Comparison of ENCODE assay signal across 2 cellular contexts in the genomic region with DNA sequence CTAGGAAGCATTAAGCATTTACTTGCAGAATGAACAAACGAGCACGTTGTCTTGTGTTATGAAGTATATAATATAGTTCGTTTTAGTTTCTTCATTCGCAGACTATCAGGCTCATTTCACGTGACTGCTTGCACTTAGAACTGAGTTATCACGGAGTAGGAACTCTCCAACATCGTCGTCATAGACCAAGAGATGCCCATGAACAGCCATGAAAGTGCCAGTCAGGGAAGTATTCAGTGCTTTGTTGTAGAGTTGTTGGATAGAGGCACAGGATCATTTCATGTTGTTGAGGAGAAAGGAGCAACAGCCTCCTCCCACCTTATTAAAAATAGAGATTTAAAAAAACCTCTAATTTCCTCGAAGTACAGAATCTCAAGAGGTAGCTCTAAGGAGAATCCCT.
TF ChIP-seq lines count a peak whose summit lies in the region.

No MANE protein-coding gene starts in this region.

TF ChIP-seq in SK-N-SH, 30 proteins besides CTCF, POLR2A, EP300 and RAD21 (continued from another document):
- TF ChIP-seq EZH2phosphoT487 (IDR thresholded peaks at IDR 0.05; ENCODE audit: borderline replicate concordance, low read depth) (no peak), TEAD4 (IDR thresholded peaks at IDR 0.05; ENCODE audit: borderline replicate concordance, insufficient read depth) (no peak), NFIC (IDR thresholded peaks at IDR 0.05; ENCODE audit: borderline replicate concordance) (no peak), RXRA (IDR thresholded peaks at IDR 0.05; ENCODE audit: borderline replicate concordance, low read depth) (no peak), FOSL2 (IDR thresholded peaks at IDR 0.05; ENCODE audit: borderline replicate concordance, low read depth) (no peak), JUND (IDR thresholded peaks at IDR 0.05) (no peak), TAF1 (IDR thresholded peaks at IDR 0.05; ENCODE audit: borderline replicate concordance, low read depth, low read length) (no peak)
- TF ChIP-seq, protein P1, sequence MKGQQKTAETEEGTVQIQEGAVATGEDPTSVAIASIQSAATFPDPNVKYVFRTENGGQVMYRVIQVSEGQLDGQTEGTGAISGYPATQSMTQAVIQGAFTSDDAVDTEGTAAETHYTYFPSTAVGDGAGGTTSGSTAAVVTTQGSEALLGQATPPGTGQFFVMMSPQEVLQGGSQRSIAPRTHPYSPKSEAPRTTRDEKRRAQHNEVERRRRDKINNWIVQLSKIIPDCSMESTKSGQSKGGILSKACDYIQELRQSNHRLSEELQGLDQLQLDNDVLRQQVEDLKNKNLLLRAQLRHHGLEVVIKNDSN (IDR thresholded peaks at IDR 0.05; ENCODE audit: borderline replicate concordance, low read depth), result no peak

TF ChIP-seq in SK-N-SH treated with all-trans-retinoic acid at 6 μM for 48 hours, 23 proteins besides CTCF, POLR2A, EP300 and RAD21 (continued from another document):
- TF ChIP-seq, protein P2, sequence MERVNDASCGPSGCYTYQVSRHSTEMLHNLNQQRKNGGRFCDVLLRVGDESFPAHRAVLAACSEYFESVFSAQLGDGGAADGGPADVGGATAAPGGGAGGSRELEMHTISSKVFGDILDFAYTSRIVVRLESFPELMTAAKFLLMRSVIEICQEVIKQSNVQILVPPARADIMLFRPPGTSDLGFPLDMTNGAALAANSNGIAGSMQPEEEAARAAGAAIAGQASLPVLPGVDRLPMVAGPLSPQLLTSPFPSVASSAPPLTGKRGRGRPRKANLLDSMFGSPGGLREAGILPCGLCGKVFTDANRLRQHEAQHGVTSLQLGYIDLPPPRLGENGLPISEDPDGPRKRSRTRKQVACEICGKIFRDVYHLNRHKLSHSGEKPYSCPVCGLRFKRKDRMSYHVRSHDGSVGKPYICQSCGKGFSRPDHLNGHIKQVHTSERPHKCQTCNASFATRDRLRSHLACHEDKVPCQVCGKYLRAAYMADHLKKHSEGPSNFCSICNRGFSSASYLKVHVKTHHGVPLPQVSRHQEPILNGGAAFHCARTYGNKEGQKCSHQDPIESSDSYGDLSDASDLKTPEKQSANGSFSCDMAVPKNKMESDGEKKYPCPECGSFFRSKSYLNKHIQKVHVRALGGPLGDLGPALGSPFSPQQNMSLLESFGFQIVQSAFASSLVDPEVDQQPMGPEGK (CRISPR knock-in tag; IDR thresholded peaks at IDR 0.05; ENCODE audit: borderline replicate concordance), result no peak
- TF ChIP-seq, protein P3, sequence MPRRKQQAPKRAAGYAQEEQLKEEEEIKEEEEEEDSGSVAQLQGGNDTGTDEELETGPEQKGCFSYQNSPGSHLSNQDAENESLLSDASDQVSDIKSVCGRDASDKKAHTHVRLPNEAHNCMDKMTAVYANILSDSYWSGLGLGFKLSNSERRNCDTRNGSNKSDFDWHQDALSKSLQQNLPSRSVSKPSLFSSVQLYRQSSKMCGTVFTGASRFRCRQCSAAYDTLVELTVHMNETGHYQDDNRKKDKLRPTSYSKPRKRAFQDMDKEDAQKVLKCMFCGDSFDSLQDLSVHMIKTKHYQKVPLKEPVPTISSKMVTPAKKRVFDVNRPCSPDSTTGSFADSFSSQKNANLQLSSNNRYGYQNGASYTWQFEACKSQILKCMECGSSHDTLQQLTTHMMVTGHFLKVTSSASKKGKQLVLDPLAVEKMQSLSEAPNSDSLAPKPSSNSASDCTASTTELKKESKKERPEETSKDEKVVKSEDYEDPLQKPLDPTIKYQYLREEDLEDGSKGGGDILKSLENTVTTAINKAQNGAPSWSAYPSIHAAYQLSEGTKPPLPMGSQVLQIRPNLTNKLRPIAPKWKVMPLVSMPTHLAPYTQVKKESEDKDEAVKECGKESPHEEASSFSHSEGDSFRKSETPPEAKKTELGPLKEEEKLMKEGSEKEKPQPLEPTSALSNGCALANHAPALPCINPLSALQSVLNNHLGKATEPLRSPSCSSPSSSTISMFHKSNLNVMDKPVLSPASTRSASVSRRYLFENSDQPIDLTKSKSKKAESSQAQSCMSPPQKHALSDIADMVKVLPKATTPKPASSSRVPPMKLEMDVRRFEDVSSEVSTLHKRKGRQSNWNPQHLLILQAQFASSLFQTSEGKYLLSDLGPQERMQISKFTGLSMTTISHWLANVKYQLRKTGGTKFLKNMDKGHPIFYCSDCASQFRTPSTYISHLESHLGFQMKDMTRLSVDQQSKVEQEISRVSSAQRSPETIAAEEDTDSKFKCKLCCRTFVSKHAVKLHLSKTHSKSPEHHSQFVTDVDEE (CRISPR knock-in tag; IDR thresholded peaks at IDR 0.05), result no peak
- TF ChIP-seq ESRRG (CRISPR knock-in tag; IDR thresholded peaks at IDR 0.05), result no peak
